Comparison of ENCODE assay signal across 8 cellular contexts in the genomic region with DNA sequence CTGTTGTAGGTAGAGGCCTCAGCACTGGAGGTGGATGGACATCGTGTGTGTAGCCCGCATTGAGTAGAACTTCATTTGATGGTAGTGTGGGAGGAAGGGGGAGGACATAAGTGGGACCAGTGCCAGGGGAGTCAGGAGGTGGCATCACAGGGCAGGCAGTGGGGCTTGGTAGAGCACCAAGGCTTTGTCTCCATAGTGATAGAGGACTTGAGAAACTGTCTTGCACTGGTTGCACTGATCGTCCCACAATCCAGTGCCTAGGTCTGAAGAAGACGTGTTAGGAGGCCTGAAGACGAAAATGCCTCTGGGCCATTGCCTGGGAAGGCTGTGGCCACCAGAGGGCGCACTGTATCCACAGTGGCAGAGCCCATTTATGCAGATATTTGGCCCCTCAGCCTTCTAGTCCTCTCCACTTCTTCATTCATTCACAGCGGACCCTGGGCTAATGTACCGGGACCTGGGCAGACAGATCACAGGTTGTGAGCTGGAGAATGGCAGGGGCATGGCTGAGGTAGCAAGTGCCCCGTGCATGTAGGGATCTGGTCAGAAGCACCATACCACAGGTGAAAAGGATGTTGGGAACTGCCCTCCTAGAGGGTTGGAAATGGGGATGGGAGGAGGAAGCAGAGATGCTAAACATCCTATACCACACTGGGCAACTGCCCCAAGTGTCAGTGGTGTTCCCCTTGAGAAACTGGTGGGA.
DNase-seq lines count a peak whose midpoint lies in the region; ATAC-seq and TF ChIP-seq lines count a peak whose summit lies in the region.

No MANE protein-coding gene starts in this region.

- no peaks in the 10 kb centered on the region for H3K36me3 Mint-ChIP-seq in T-helper 17 cell (ENCODE audit: low read depth)

- TF ChIP-seq POLR2A in GM19193 (IDR thresholded peaks at IDR 0.05; ENCODE audit: extremely low read depth, insufficient read depth, insufficient read length) = peak; percentile 37

- H3K27me3 Mint-ChIP-seq in T-helper 17 cell = no peaks in the 10 kb centered on the region

- peak; percentile 14 for DNase-seq in AG04449 (ENCODE audit: low read depth, low spot score)
- DNase-seq in NCI-H146 treated with DMSO at 0.1 percent for 48 hours (lab: John Stamatoyannopoulos, UW; ENCODE audit: unreplicated experiment) = peak; percentile 3
- DNase-seq in T-helper 17 cell = peak; percentile 67 to 86 (median 75)
- peak; percentile 69 for DNase-seq in amniotic epithelial cell (ENCODE audit: low read depth)
- DNase-seq in left ventricle myocardium inferior = peak; percentile 84
- peak; percentile 84 for DNase-seq in retina

- no peak overlapping the region for H3K4me3 Mint-ChIP-seq in T-helper 17 cell

- H3K4me1 Mint-ChIP-seq in T-helper 17 cell = peaks cover under 1% of the 10 kb centered on the region

- ATAC-seq in T-helper 17 cell (peak; percentile 84), HG03196 (IDR thresholded peaks at IDR 0.05; ENCODE audit: unreplicated experiment) (no peak)

- H3K27me3 ChIP-seq in left ventricle myocardium inferior (ENCODE audit: low read depth) = no peaks in the 10 kb centered on the region

- CTCF ChIA-PET in AG04449 (lab: Yijun Ruan, JAX) = interaction anchor here (0.6 to 22.5 kb wide), 32 partner anchors 9 to 208 kb away, joined by 3 to 631 read pairs (median 5); partner anchors contain the start of genes P3R3URF, POMGNT1 and TSPAN1

- no peak overlapping the region for H3K27ac Mint-ChIP-seq in T-helper 17 cell

- H3K4me1 ChIP-seq in left ventricle myocardium inferior = peaks cover 75% of the 10 kb centered on the region

- H3K36me3 ChIP-seq in left ventricle myocardium inferior = peaks cover 35% of the 10 kb centered on the region

- H3K4me3 ChIP-seq in AG04449 (ENCODE audit: low read depth, low read length) (no peak overlapping the region), left ventricle myocardium inferior (no peak overlapping the region)

- TF ChIP-seq CTCF in AG04449 (IDR thresholded peaks at IDR 0.05; ENCODE audit: insufficient read depth, low read length, missing control alignments) (peak; percentile 96), left ventricle myocardium inferior (IDR thresholded peaks at IDR 0.05; ENCODE audit: borderline replicate concordance) (peak; percentile 99)

- POLR2A ChIA-PET in AG04449 (lab: Yijun Ruan, JAX) = interaction anchor here (1.2 kb wide), 1 partner anchor 186 kb away, joined by 3 read pairs; no protein-coding TSS in a partner anchor

- H3K9me3 ChIP-seq in T-helper 17 cell (ENCODE audit: control insufficient read depth, low read length, poor library complexity, severe bottlenecking) = no peaks in the 10 kb centered on the region
- no peaks in the 10 kb centered on the region for H3K9me3 ChIP-seq in left ventricle myocardium inferior (replicated peaks)

- H3K27ac ChIP-seq in left ventricle myocardium inferior (replicated peaks) = peak overlapping the region; percentile 21

- intact Hi-C loops in left ventricle myocardium inferior (cut with micrococcal nuclease) = loop anchor here (2.0 kb wide), 1 partner anchor 142 kb away; no protein-coding TSS in a partner anchor

Comparison
In these comparisons a context has a peak if more than half of its experiments do, and no peak if none do; other contexts are left out.
1. DNase-seq: peak in every context shown above with its lines; median percentile 84 in left ventricle myocardium inferior; 84 in retina; 75 in T-helper 17 cell; 69 in amniotic epithelial cell; 14 in AG04449; 3 in NCI-H146 treated with DMSO at 0.1 percent for 48 hours.